1 cellular context compared by ENCODE assay signal in genomic region chr20:32674362-32674789, GRCh38.
TF ChIP-seq lines count a peak whose summit lies in the region.

No MANE protein-coding gene starts in this region.

TF ChIP-seq in HepG2, 621 proteins besides CTCF, POLR2A, EP300 and RAD21 (continued from another document):
- TF ChIP-seq REST (IDR thresholded peaks at IDR 0.05; ENCODE audit: borderline replicate concordance in 1 of 2, low read depth in 1 of 2, low read length in 2 of 2) (no peak), HNF4G (IDR thresholded peaks at IDR 0.05; ENCODE audit: borderline replicate concordance, low read depth, low read length) (no peak), HNF4G (CRISPR knock-in tag; IDR thresholded peaks at IDR 0.05; ENCODE audit: borderline replicate concordance, low read depth) (no peak), ETV5 (CRISPR knock-in tag; IDR thresholded peaks at IDR 0.05; ENCODE audit: borderline replicate concordance) (no peak)
